ENCODE assay signal across 1 cellular context in the genomic region with DNA sequence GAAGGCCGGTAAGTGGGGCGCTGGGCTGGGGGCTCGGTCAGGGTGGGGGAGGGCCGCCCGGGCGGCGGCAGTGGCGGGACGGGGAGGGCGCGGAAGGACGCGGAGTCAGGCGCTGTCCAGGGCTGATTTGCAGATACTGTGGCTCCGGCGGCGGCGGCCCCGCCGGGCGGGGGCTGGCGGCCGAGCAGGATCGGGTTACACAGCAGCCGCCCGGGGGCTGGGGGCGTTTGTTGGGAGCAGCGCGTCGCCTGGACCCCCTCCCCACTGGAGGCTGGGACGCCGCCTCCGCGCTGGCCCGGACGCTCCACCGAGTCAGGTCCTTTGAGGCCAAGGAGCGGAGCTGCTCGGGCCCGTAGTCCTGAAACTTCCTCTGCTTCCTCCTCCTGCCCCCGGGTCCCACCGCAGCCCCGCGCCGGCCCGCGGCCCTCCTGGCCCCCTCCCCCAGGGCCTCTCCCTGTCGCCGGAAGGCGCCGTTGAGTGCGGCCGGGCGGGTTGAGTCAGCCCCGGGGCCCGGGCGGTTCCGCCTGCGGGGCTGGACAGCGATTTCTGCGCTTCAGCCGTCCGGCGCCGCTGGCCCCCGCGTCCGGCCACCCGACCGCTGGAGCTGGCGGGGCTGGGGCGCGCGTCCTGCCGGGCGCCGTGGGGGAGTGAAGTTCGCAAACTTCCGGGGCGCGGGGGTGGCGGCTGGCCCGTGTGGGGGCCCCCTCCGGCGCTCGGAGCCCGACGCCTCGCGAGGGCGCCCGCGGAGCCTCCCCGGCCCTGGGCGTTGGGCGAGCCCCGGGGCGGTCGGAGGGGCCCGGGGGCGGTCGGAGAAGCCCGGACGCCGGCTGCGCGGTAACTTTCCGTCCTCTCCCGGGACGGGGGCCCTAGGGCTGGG.
TF ChIP-seq lines count a peak whose summit lies in the region.

No MANE protein-coding gene starts in this region.

TF ChIP-seq in K562, 482 proteins besides CTCF, POLR2A, EP300 and RAD21 (continued from another document and continues in another):
- TF ChIP-seq, protein P1, sequence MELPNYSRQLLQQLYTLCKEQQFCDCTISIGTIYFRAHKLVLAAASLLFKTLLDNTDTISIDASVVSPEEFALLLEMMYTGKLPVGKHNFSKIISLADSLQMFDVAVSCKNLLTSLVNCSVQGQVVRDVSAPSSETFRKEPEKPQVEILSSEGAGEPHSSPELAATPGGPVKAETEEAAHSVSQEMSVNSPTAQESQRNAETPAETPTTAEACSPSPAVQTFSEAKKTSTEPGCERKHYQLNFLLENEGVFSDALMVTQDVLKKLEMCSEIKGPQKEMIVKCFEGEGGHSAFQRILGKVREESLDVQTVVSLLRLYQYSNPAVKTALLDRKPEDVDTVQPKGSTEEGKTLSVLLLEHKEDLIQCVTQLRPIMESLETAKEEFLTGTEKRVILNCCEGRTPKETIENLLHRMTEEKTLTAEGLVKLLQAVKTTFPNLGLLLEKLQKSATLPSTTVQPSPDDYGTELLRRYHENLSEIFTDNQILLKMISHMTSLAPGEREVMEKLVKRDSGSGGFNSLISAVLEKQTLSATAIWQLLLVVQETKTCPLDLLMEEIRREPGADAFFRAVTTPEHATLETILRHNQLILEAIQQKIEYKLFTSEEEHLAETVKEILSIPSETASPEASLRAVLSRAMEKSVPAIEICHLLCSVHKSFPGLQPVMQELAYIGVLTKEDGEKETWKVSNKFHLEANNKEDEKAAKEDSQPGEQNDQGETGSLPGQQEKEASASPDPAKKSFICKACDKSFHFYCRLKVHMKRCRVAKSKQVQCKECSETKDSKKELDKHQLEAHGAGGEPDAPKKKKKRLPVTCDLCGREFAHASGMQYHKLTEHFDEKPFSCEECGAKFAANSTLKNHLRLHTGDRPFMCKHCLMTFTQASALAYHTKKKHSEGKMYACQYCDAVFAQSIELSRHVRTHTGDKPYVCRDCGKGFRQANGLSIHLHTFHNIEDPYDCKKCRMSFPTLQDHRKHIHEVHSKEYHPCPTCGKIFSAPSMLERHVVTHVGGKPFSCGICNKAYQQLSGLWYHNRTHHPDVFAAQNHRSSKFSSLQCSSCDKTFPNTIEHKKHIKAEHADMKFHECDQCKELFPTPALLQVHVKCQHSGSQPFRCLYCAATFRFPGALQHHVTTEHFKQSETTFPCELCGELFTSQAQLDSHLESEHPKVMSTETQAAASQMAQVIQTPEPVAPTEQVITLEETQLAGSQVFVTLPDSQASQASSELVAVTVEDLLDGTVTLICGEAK (IDR thresholded peaks at IDR 0.05): peak; percentile 86
- TF ChIP-seq, protein P1 (CRISPR knock-in tag; IDR thresholded peaks at IDR 0.05): no peak
- TF ChIP-seq ARID2 (IDR thresholded peaks at IDR 0.05) (no peak), TEAD1 (CRISPR knock-in tag; IDR thresholded peaks at IDR 0.05) (0 out of 4 replicates have a peak, but pooled peaks of 1 of the 2 experiments have one; percentile 10), DDX20 (tag; IDR thresholded peaks at IDR 0.05; ENCODE audit: low read depth) (no peak), BDP1 (IDR thresholded peaks at IDR 0.05; ENCODE audit: insufficient read depth, insufficient read length) (no peak), RBM22 (IDR thresholded peaks at IDR 0.05; ENCODE audit: low read depth, low read length, poor library complexity, severe bottlenecking) (peak; percentile 3), PHF21A (IDR thresholded peaks at IDR 0.05; ENCODE audit: borderline replicate concordance, low read depth) (no peak), POLR3G (IDR thresholded peaks at IDR 0.05; ENCODE audit: extremely low read depth, insufficient read length, insufficient replicate concordance) (no peak), PHB2 (IDR thresholded peaks at IDR 0.05; ENCODE audit: low read depth) (no peak), GABPB2 (CRISPR knock-in tag; conservative IDR thresholded peaks at IDR 0.05) (no peak), DIDO1 (tag; IDR thresholded peaks at IDR 0.05; ENCODE audit: low read depth) (no peak), BRF1 (IDR thresholded peaks at IDR 0.05; ENCODE audit: borderline replicate concordance, extremely low read depth, insufficient read length) (no peak), TFAM (CRISPR knock-in tag; conservative IDR thresholded peaks at IDR 0.05) (no peak), SMARCA4 (IDR thresholded peaks at IDR 0.05) (no peak), ZNF239 (CRISPR knock-in tag; IDR thresholded peaks at IDR 0.05) (no peak), POLR2AphosphoS5 (IDR thresholded peaks at IDR 0.05; ENCODE audit: control insufficient read depth, insufficient read depth, low read depth, low read length) (peak; percentile 37; the same call in 1 of the 2 replicates), NCOA4 (IDR thresholded peaks at IDR 0.05; ENCODE audit: partially characterized antibody) (no peak), TCFL5 (CRISPR knock-in tag; conservative IDR thresholded peaks at IDR 0.05) (no peak), NR1H2 (CRISPR knock-in tag; IDR thresholded peaks at IDR 0.05) (no peak), ZNF778 (CRISPR knock-in tag; IDR thresholded peaks at IDR 0.05) (no peak), ZNF584 (CRISPR knock-in tag; IDR thresholded peaks at IDR 0.05; ENCODE audit: low read depth) (0 out of 2 replicates have a peak, but pooled peaks have one; percentile 20), ETV6 (IDR thresholded peaks at IDR 0.05; ENCODE audit: borderline replicate concordance in 1 of 2, low read depth in 2 of 2, low read length in 1 of 2) (no peak), ETV6 (CRISPR knock-in tag; IDR thresholded peaks at IDR 0.05; ENCODE audit: borderline replicate concordance) (no peak), PPARD (CRISPR knock-in tag; IDR thresholded peaks at IDR 0.05) (no peak), BMI1 (IDR thresholded peaks at IDR 0.05; ENCODE audit: low read length) (no peak), RBM17 (IDR thresholded peaks at IDR 0.05; ENCODE audit: borderline replicate concordance, low read depth, low read length) (no peak), HNRNPL (IDR thresholded peaks at IDR 0.05; ENCODE audit: low read depth, low read length) (no peak)
- TF ChIP-seq, protein P2, sequence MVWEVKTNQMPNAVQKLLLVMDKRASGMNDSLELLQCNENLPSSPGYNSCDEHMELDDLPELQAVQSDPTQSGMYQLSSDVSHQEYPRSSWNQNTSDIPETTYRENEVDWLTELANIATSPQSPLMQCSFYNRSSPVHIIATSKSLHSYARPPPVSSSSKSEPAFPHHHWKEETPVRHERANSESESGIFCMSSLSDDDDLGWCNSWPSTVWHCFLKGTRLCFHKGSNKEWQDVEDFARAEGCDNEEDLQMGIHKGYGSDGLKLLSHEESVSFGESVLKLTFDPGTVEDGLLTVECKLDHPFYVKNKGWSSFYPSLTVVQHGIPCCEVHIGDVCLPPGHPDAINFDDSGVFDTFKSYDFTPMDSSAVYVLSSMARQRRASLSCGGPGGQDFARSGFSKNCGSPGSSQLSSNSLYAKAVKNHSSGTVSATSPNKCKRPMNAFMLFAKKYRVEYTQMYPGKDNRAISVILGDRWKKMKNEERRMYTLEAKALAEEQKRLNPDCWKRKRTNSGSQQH (CRISPR knock-in tag; IDR thresholded peaks at IDR 0.05): no peak
- TF ChIP-seq, protein P3, sequence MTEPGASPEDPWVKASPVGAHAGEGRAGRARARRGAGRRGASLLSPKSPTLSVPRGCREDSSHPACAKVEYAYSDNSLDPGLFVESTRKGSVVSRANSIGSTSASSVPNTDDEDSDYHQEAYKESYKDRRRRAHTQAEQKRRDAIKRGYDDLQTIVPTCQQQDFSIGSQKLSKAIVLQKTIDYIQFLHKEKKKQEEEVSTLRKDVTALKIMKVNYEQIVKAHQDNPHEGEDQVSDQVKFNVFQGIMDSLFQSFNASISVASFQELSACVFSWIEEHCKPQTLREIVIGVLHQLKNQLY (CRISPR knock-in tag; conservative IDR thresholded peaks at IDR 0.05): no peak
- TF ChIP-seq, protein P4, sequence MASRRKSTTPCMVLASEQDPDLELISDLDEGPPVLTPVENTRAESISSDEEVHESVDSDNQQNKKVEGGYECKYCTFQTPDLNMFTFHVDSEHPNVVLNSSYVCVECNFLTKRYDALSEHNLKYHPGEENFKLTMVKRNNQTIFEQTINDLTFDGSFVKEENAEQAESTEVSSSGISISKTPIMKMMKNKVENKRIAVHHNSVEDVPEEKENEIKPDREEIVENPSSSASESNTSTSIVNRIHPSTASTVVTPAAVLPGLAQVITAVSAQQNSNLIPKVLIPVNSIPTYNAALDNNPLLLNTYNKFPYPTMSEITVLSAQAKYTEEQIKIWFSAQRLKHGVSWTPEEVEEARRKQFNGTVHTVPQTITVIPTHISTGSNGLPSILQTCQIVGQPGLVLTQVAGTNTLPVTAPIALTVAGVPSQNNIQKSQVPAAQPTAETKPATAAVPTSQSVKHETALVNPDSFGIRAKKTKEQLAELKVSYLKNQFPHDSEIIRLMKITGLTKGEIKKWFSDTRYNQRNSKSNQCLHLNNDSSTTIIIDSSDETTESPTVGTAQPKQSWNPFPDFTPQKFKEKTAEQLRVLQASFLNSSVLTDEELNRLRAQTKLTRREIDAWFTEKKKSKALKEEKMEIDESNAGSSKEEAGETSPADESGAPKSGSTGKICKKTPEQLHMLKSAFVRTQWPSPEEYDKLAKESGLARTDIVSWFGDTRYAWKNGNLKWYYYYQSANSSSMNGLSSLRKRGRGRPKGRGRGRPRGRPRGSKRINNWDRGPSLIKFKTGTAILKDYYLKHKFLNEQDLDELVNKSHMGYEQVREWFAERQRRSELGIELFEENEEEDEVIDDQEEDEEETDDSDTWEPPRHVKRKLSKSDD (conservative IDR thresholded peaks at IDR 0.05; ENCODE audit: low read length): no peak
- TF ChIP-seq, protein P5, sequence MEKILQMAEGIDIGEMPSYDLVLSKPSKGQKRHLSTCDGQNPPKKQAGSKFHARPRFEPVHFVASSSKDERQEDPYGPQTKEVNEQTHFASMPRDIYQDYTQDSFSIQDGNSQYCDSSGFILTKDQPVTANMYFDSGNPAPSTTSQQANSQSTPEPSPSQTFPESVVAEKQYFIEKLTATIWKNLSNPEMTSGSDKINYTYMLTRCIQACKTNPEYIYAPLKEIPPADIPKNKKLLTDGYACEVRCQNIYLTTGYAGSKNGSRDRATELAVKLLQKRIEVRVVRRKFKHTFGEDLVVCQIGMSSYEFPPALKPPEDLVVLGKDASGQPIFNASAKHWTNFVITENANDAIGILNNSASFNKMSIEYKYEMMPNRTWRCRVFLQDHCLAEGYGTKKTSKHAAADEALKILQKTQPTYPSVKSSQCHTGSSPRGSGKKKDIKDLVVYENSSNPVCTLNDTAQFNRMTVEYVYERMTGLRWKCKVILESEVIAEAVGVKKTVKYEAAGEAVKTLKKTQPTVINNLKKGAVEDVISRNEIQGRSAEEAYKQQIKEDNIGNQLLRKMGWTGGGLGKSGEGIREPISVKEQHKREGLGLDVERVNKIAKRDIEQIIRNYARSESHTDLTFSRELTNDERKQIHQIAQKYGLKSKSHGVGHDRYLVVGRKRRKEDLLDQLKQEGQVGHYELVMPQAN (IDR thresholded peaks at IDR 0.05; ENCODE audit: borderline replicate concordance): no peak
- TF ChIP-seq, protein P6, sequence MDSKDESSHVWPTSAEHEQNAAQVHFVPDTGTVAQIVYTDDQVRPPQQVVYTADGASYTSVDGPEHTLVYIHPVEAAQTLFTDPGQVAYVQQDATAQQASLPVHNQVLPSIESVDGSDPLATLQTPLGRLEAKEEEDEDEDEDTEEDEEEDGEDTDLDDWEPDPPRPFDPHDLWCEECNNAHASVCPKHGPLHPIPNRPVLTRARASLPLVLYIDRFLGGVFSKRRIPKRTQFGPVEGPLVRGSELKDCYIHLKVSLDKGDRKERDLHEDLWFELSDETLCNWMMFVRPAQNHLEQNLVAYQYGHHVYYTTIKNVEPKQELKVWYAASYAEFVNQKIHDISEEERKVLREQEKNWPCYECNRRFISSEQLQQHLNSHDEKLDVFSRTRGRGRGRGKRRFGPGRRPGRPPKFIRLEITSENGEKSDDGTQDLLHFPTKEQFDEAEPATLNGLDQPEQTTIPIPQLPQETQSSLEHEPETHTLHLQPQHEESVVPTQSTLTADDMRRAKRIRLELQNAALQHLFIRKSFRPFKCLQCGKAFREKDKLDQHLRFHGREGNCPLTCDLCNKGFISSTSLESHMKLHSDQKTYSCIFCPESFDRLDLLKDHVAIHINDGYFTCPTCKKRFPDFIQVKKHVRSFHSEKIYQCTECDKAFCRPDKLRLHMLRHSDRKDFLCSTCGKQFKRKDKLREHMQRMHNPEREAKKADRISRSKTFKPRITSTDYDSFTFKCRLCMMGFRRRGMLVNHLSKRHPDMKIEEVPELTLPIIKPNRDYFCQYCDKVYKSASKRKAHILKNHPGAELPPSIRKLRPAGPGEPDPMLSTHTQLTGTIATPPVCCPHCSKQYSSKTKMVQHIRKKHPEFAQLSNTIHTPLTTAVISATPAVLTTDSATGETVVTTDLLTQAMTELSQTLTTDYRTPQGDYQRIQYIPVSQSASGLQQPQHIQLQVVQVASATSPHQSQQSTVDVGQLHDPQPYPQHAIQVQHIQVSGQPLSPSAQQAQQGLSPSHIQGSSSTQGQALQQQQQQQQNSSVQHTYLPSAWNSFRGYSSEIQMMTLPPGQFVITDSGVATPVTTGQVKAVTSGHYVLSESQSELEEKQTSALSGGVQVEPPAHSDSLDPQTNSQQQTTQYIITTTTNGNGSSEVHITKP (IDR thresholded peaks at IDR 0.05; ENCODE audit: partially characterized antibody): no peak
